ENCODE assay signal across 8 cellular contexts in the genomic region with DNA sequence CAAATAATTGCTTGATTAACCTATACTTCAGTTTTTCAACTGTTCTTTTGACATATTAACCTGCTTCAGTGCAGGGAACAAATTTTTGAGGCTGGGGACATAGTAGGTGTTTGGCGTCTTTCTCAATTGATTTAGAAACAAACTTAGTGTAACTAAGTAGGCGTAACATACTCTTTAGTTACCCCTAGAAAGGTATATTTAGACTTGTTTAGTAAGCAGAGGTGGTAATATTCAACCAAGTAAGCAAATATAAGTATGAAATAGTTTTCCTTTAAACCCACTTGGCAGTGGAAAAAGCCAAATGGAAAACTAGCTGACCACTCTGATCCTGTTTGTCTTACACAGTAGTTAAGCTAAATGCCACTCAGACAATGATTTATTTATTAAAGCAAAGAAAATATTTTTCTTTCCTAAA.
DNase-seq lines count a peak whose midpoint lies in the region; ATAC-seq and TF ChIP-seq lines count a peak whose summit lies in the region.

No MANE protein-coding gene starts in this region.

- peaks cover 89% of the 10 kb centered on the region for H3K4me1 Mint-ChIP-seq in stimulated activated naive CD8-positive, alpha-beta T cell treated with anti-CD3 and anti-CD28 coated beads, Interleukin-15, Interleukin-2, amounts not matched to agents 100 ng/mL and 50 ng/mL, for 24 hours (ENCODE audit: low read depth)
- H3K4me1 Mint-ChIP-seq in activated CD4-positive, alpha-beta memory T cell treated with anti-CD3 and anti-CD28 coated beads, Interleukin-2, amount 10 ng/mL, durations not matched to agents 7 days and 5 days: peaks cover 49% of the 10 kb centered on the region

- peaks cover 31% of the 10 kb centered on the region for H3K36me3 Mint-ChIP-seq in stimulated activated naive CD8-positive, alpha-beta T cell treated with anti-CD3 and anti-CD28 coated beads, Interleukin-15, Interleukin-2, amounts not matched to agents 100 ng/mL and 50 ng/mL, for 24 hours (ENCODE audit: low read depth)
- peaks cover 29% of the 10 kb centered on the region for H3K36me3 Mint-ChIP-seq in activated CD4-positive, alpha-beta memory T cell treated with anti-CD3 and anti-CD28 coated beads, Interleukin-2, amount 10 ng/mL, durations not matched to agents 7 days and 5 days (ENCODE audit: low read depth)

- WGBS in right lobe of liver (ENCODE audit: insufficient coverage, low coverage, low lambda C conversion rate, missing lambda C conversion rate): 14% methylated on average over 2 of the region's 2 CpGs

- H3K4me3 ChIP-seq in right lobe of liver (peak overlapping the region; percentile 0 to 41 (median 28)), vagina (peak overlapping the region; percentile 7 to 20)

- no peaks in the 10 kb centered on the region for H3K9me3 Mint-ChIP-seq in stimulated activated naive CD8-positive, alpha-beta T cell treated with anti-CD3 and anti-CD28 coated beads, Interleukin-15, Interleukin-2, amounts not matched to agents 100 ng/mL and 50 ng/mL, for 24 hours
- no peaks in the 10 kb centered on the region for H3K9me3 Mint-ChIP-seq in activated CD4-positive, alpha-beta memory T cell treated with anti-CD3 and anti-CD28 coated beads, Interleukin-2, amount 10 ng/mL, durations not matched to agents 7 days and 5 days

- H3K9me3 ChIP-seq in right lobe of liver (no peaks in the 10 kb centered on the region), vagina (no peaks in the 10 kb centered on the region)

- H3K27ac ChIP-seq in right lobe of liver: peak overlapping the region; percentile 9 to 62 (median 59)
- peak overlapping the region; percentile 55 for H3K27ac ChIP-seq in vagina

- H3K4me1 ChIP-seq in right lobe of liver (peaks cover 0 to 56% (median 14%) of the 10 kb centered on the region in 4 donors), vagina (peaks cover 83% of the 10 kb centered on the region)

- TF ChIP-seq POLR2A in right lobe of liver (IDR thresholded peaks at IDR 0.05) (no peak), vagina (IDR thresholded peaks at IDR 0.05) (no peak)

- no peak for DNase-seq in stimulated activated naive CD8-positive, alpha-beta T cell treated with anti-CD3 and anti-CD28 coated beads, Interleukin-15, Interleukin-2, amounts not matched to agents 100 U/mL and 50 U/mL, for 24 hours
- DNase-seq in activated CD4-positive, alpha-beta memory T cell treated with anti-CD3 and anti-CD28 coated beads, Interleukin-2, amount 10 ng/mL, durations not matched to agents 7 days and 5 days: no peak
- DNase-seq in right lobe of liver: no peak
- no peak for DNase-seq in vagina (ENCODE audit: extremely low spot score in 2 of 2)
- no peak for DNase-seq in GM13976 (ENCODE audit: low spot score)
- no peak for DNase-seq in stimulated activated CD4-positive, alpha-beta T cell treated with anti-CD3 and anti-CD28 coated beads, Interleukin-4, amount 100 ng/mL, for 1 hour
- no peak for DNase-seq in stimulated activated CD4-positive, alpha-beta T cell treated with anti-CD3 and anti-CD28 coated beads, Interleukin-1b, Interleukin-23, amount 100 ng/mL, for 48 hours

- peak overlapping the region; percentile 50 for H3K4me3 Mint-ChIP-seq in stimulated activated naive CD8-positive, alpha-beta T cell treated with anti-CD3 and anti-CD28 coated beads, Interleukin-15, Interleukin-2, amounts not matched to agents 100 ng/mL and 50 ng/mL, for 24 hours
- peak overlapping the region; percentile 18 for H3K4me3 Mint-ChIP-seq in activated CD4-positive, alpha-beta memory T cell treated with anti-CD3 and anti-CD28 coated beads, Interleukin-2, amount 10 ng/mL, durations not matched to agents 7 days and 5 days

- intact Hi-C loops in right lobe of liver (cut with DNase I) (no loop called here), vagina (cut with DNase I) (no loop called here)

- H3K27me3 ChIP-seq in right lobe of liver (no peaks in the 10 kb centered on the region), vagina (no peaks in the 10 kb centered on the region)

- no peak for ATAC-seq in stimulated activated naive CD8-positive, alpha-beta T cell treated with anti-CD3 and anti-CD28 coated beads, Interleukin-15, Interleukin-2, amounts not matched to agents 100 U/mL and 50 U/mL, for 24 hours
- peak; percentile 59 to 80 (median 64) for ATAC-seq in right lobe of liver

- H3K36me3 ChIP-seq in right lobe of liver (no peaks in the 10 kb centered on the region), vagina (no peaks in the 10 kb centered on the region)

- peak overlapping the region; percentile 79 for H3K27ac Mint-ChIP-seq in stimulated activated naive CD8-positive, alpha-beta T cell treated with anti-CD3 and anti-CD28 coated beads, Interleukin-15, Interleukin-2, amounts not matched to agents 100 ng/mL and 50 ng/mL, for 24 hours
- H3K27ac Mint-ChIP-seq in activated CD4-positive, alpha-beta memory T cell treated with anti-CD3 and anti-CD28 coated beads, Interleukin-2, amount 10 ng/mL, durations not matched to agents 7 days and 5 days: peak overlapping the region; percentile 35

- POLR2A ChIA-PET in activated CD4-positive, alpha-beta memory T cell treated with anti-CD3 and anti-CD28 coated beads, Interleukin-2, amount 10 ng/mL, durations not matched to agents 7 days and 5 days (lab: Charles Lee): interaction anchor here (1.2 to 1.9 kb wide), 3 partner anchors 18 to 45 kb away, joined by 3 to 5 read pairs (median 3); no protein-coding TSS in a partner anchor

- TF ChIP-seq CTCF in right lobe of liver (IDR thresholded peaks at IDR 0.05): no peak
- TF ChIP-seq CTCF in vagina (IDR thresholded peaks at IDR 0.05): no peak
- TF ChIP-seq CTCF in GM13976 (IDR thresholded peaks at IDR 0.05; ENCODE audit: borderline replicate concordance, control extremely low read depth, extremely low read depth, insufficient read depth, missing control alignments): no peak

- H3K27me3 Mint-ChIP-seq in stimulated activated naive CD8-positive, alpha-beta T cell treated with anti-CD3 and anti-CD28 coated beads, Interleukin-15, Interleukin-2, amounts not matched to agents 100 ng/mL and 50 ng/mL, for 24 hours: no peaks in the 10 kb centered on the region
- no peaks in the 10 kb centered on the region for H3K27me3 Mint-ChIP-seq in activated CD4-positive, alpha-beta memory T cell treated with anti-CD3 and anti-CD28 coated beads, Interleukin-2, amount 10 ng/mL, durations not matched to agents 7 days and 5 days

- CTCF ChIA-PET in activated CD4-positive, alpha-beta memory T cell treated with anti-CD3 and anti-CD28 coated beads, Interleukin-2, amount 10 ng/mL, durations not matched to agents 7 days and 5 days (lab: Charles Lee): no interaction called here

- in situ Hi-C loops in GM13976 (cut with MboI; ENCODE audit: low sequenced_read_pairs, unreplicated experiment): no loop called here
